ENCODE assay signal across 9 cellular contexts in the genomic region with DNA sequence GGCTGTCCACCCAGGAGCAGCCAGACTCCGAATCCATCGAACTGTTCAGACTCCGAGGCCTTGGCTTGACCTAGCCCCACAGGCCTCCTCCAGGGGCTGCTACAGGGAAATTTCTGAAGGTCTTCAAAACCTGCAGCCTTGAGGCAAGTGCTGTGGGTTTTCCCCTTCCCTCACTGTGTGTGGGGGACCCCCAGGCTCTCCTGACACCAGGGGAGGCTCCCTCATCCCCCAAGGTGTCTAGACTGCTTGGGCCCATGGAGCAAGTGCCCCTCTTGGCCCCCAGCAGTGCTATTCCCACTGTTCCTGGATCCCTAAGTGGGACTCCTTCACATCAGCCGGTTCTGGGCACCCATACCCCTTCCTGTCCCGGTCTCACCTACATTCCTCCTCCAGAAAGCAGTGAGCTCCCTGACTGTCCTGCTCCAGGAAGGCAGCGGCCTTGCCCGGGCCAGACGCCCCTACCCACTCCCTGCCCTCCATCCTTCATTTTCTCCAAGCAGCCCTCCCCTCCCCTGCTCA. TPM values are rescaled to one million over a fixed set of nuclear protein-coding genes. Genes with fewer than 3 reads are reported as not detected.
DNase-seq lines count a peak whose midpoint lies in the region; ATAC-seq, FAIRE-seq and TF ChIP-seq lines count a peak whose summit lies in the region.
"Had no signal": no experiment of that assay in that cellular context is flagged by ENCODE, and none has a peak within 500 bp of the region (broad histone marks: within the 10 kb centered on the region; RNA-seq: fewer than 3 reads in every experiment).

No MANE protein-coding gene starts in this region.

- DNase-seq in activated CD4-positive, alpha-beta T cell treated with anti-CD3 and anti-CD28 coated beads, Interleukin-2, amount 10 ng/mL, durations not matched to agents 7 days and 5 days, result no peak
- no peak for DNase-seq in activated CD4-positive, alpha-beta T cell treated with anti-CD3 and anti-CD28 coated beads for 1 hour
- DNase-seq in K562 (ENCODE audit: extremely low read depth in 1 of 4, low spot score in 3 of 4), result peak in 1 of 4 experiments; percentile 27
- no peak for DNase-seq in lung (ENCODE audit: low spot score)
- DNase-seq in tibial artery, result no peak
- DNase-seq in OCI-M1 (lab: John Stamatoyannopoulos, UW), result no peak

- intact Hi-C loops in K562 (cut with micrococcal nuclease) (no loop called here), tibial artery (cut with DNase I; ENCODE audit: low total_unique reads) (no loop called here)

- H3K9ac ChIP-seq in K562 (ENCODE audit: insufficient read depth in 1 of 2, low read depth in 2 of 2, low read length in 2 of 2), result peak overlapping the region; percentile 63 to 92

- peaks cover 8% of the 10 kb centered on the region for H3K4me1 Mint-ChIP-seq in activated CD4-positive, alpha-beta T cell treated with anti-CD3 and anti-CD28 coated beads, Interleukin-2, amount 10 ng/mL, durations not matched to agents 7 days and 5 days

- no peaks in the 10 kb centered on the region for H3K27me3 ChIP-seq in K562 (ENCODE audit: control insufficient read depth in 2 of 2, insufficient read depth in 2 of 2, low read length in 2 of 2)
- H3K27me3 ChIP-seq in lung (ENCODE audit: control insufficient read depth, insufficient read depth), result no peaks in the 10 kb centered on the region
- H3K27me3 ChIP-seq in tibial artery, result no peaks in the 10 kb centered on the region

- peaks cover 20% of the 10 kb centered on the region for H3K27me3 Mint-ChIP-seq in activated CD4-positive, alpha-beta T cell treated with anti-CD3 and anti-CD28 coated beads, Interleukin-2, amount 10 ng/mL, durations not matched to agents 7 days and 5 days

- POLR2A ChIA-PET in activated CD4-positive, alpha-beta T cell treated with anti-CD3 and anti-CD28 coated beads, Interleukin-2, amount 10 ng/mL, durations not matched to agents 7 days and 5 days (lab: Charles Lee), result no interaction called here
- POLR2A ChIA-PET in K562 (lab: Yijun Ruan, JAX), result interaction anchor here (1.0 to 2.2 kb wide), 8 partner anchors 12 to 152 kb away, joined by 3 to 6 read pairs (median 4); a partner anchor contains a TSS

- no peak for TF ChIP-seq CTCF in K562 (IDR thresholded peaks at IDR 0.05 in 2 of 3, conservative IDR thresholded peaks at IDR 0.05 in 1 of 3; ENCODE audit: insufficient read depth in 2 of 3, low read depth in 1 of 3, low read length in 3 of 3)
- TF ChIP-seq CTCF in lung (IDR thresholded peaks at IDR 0.05; ENCODE audit: control extremely low read depth, extremely low read depth), result no peak
- TF ChIP-seq CTCF in tibial artery (IDR thresholded peaks at IDR 0.05), result no peak

- H4K20me1 ChIP-seq in K562 (replicated peaks; ENCODE audit: control insufficient read depth, insufficient read depth, low read length), result no peaks in the 10 kb centered on the region

- TSS peak; percentile 39 for BruUV-seq in K562 (replicated peaks; lab: Mats Ljungman, UMichigan)

- H3K36me3 Mint-ChIP-seq in activated CD4-positive, alpha-beta T cell treated with anti-CD3 and anti-CD28 coated beads, Interleukin-2, amount 10 ng/mL, durations not matched to agents 7 days and 5 days (ENCODE audit: low read depth), result no peaks in the 10 kb centered on the region

- H3K36me3 ChIP-seq in K562 (ENCODE audit: control insufficient read depth, insufficient read depth, low read length), result no peaks in the 10 kb centered on the region
- H3K36me3 ChIP-seq in lung (ENCODE audit: control insufficient read depth in 2 of 2, insufficient read depth in 2 of 2, low read length in 2 of 2), result peaks cover 0 to 5% of the 10 kb centered on the region in 2 donors
- H3K36me3 ChIP-seq in tibial artery, result peaks cover 0 to 8% (median 3%) of the 10 kb centered on the region in 3 donors

- H2AFZ ChIP-seq in K562 (ENCODE audit: low read depth, low read length), result peak overlapping the region; percentile 88

- no peaks in the 10 kb centered on the region for H3K9me3 Mint-ChIP-seq in activated CD4-positive, alpha-beta T cell treated with anti-CD3 and anti-CD28 coated beads, Interleukin-2, amount 10 ng/mL, durations not matched to agents 7 days and 5 days

- H3K4me3 Mint-ChIP-seq in activated CD4-positive, alpha-beta T cell treated with anti-CD3 and anti-CD28 coated beads, Interleukin-2, amount 10 ng/mL, durations not matched to agents 7 days and 5 days, result peak overlapping the region; percentile 75

- ATAC-seq in K562, result no peak
- ATAC-seq in lung (ENCODE audit: insufficient read depth, low FRiP score), result no peak
- no peak for ATAC-seq in HG03342 (IDR thresholded peaks at IDR 0.05; ENCODE audit: unreplicated experiment)
- no peak for ATAC-seq in HG03520 (IDR thresholded peaks at IDR 0.05; ENCODE audit: unreplicated experiment)

- no peaks in the 10 kb centered on the region for H3K9me3 ChIP-seq in K562 (replicated peaks; ENCODE audit: control insufficient read depth, insufficient read depth, low read depth, low read length)
- H3K9me3 ChIP-seq in lung (ENCODE audit: control insufficient read depth in 2 of 2, insufficient read depth in 1 of 2, low read length in 1 of 2), result no peaks in the 10 kb centered on the region
- H3K9me3 ChIP-seq in tibial artery, result no peaks in the 10 kb centered on the region

- in situ Hi-C loops in K562 (cut with MboI), result no loop called here

- FAIRE-seq in K562 (lab: Jason Lieb, UNC), result no peak
- FAIRE-seq: endometrium had no signal

- WGBS in K562 (ENCODE audit: insufficient coverage, low coverage, missing lambda C conversion rate), result 40% methylated on average over 8 of the region's 8 CpGs
- 28 to 33% methylated on average over 8 of the region's 8 CpGs for WGBS in lung, 2 donors

- H3K79me2 ChIP-seq in K562 (ENCODE audit: control insufficient read depth, insufficient read depth, low read length), result peaks cover 10% of the 10 kb centered on the region; the same call in 2 of the 3 replicates

- no peak for TF ChIP-seq EP300 in K562 (IDR thresholded peaks at IDR 0.05; ENCODE audit: low read length)

- peaks cover 51 to 54% of the 10 kb centered on the region in 2 experiments for H3K4me1 ChIP-seq in K562 (replicated peaks in 1 of 2; ENCODE audit: control insufficient read depth in 2 of 2, insufficient read depth in 2 of 2, low read length in 2 of 2)
- H3K4me1 ChIP-seq in lung (ENCODE audit: control insufficient read depth in 2 of 2, insufficient read depth in 2 of 2, low read length in 2 of 2), result peaks cover 0 to 8% of the 10 kb centered on the region in 2 donors
- H3K4me1 ChIP-seq in tibial artery, result peaks cover 0 to 30% (median 18%) of the 10 kb centered on the region in 4 donors

- H3K27ac ChIP-seq in K562 (ENCODE audit: extremely low read depth, low read depth, low read length) (peak overlapping the region; percentile 77), lung (ENCODE audit: low read depth in 1 of 2, low read length in 1 of 2) (peak overlapping the region in 1 of 2 donors; percentile 1), tibial artery (peak overlapping the region; percentile 76 to 88)

- no peaks in the 10 kb centered on the region for H3K9me1 ChIP-seq in K562 (ENCODE audit: control insufficient read depth, insufficient read depth, low read length)

- no peak for TF ChIP-seq POLR2A in K562 (conservative IDR thresholded peaks at IDR 0.05)

- H3K4me3 ChIP-seq in K562 (peak overlapping the region; percentile 51), lung (peak overlapping the region; percentile 43), tibial artery (peak overlapping the region; percentile 73 to 77)

- peak overlapping the region; percentile 36 for H3K27ac Mint-ChIP-seq in activated CD4-positive, alpha-beta T cell treated with anti-CD3 and anti-CD28 coated beads, Interleukin-2, amount 10 ng/mL, durations not matched to agents 7 days and 5 days

- no peak for TF ChIP-seq RAD21 in K562 (CRISPR knock-in tag; conservative IDR thresholded peaks at IDR 0.05 in 1 of 2, IDR thresholded peaks at IDR 0.05 in 1 of 2)

- peak overlapping the region; percentile 81 for H3K4me2 ChIP-seq in K562 (ENCODE audit: insufficient read depth, low read length)

- CTCF ChIA-PET in activated CD4-positive, alpha-beta T cell treated with anti-CD3 and anti-CD28 coated beads, Interleukin-2, amount 10 ng/mL, durations not matched to agents 7 days and 5 days (lab: Charles Lee), result interaction anchor here (0.6 to 2.0 kb wide), 6 partner anchors 10 to 116 kb away, joined by 3 to 5 read pairs (median 3); no protein-coding TSS in a partner anchor
- CTCF ChIA-PET in K562 (lab: Yijun Ruan, JAX; ENCODE audit: low intra/inter-chr PET ratio), result no interaction called here

RNA-seq across cellular contexts. Expression of a gene that starts 0.8 kb away (rescaled TPM):
- total RNA-seq in activated CD4-positive, alpha-beta T cell treated with anti-CD3 and anti-CD28 coated beads, Interleukin-2, amount 10 ng/mL, durations not matched to agents 7 days and 5 days, result under 1 TPM; 0.52 to 0.87 TPM
- total RNA-seq in K562 (2011; cell fraction: chromatin; rRNA removed; ENCODE audit: low replicate concordance), result 9.3 and 18.9 TPM in 2 replicates
- total RNA-seq in K562 (2011; cell fraction: nucleolus; rRNA removed), result 15.7 and 18.8 TPM in 2 replicates
- 13.9 and 16.4 TPM in 2 replicates for total RNA-seq in K562 (2011; cell fraction: nucleoplasm; rRNA removed)
- total RNA-seq in K562 (2014; rRNA removed), result 2.4 and 3.3 TPM in 2 replicates
- total RNA-seq in K562 (2014; rRNA removed; fragmentation: Illumina TruSeq; extraction: Trizol), result 2.0 and 2.4 TPM in 2 replicates
- 2.5 and 2.6 TPM in 2 replicates for total RNA-seq in K562 (2015; rRNA removed; fragmentation: Illumina TruSeq; extraction: Trizol)
- 4.0 and 4.4 TPM in 2 replicates for total RNA-seq in K562 (2021)
- 5.2 and 5.4 TPM in 2 replicates for polyA plus RNA-seq in K562 (2011; rRNA removed)
- 8.8 and 14.1 TPM in 2 replicates for polyA plus RNA-seq in K562 (2011; cell fraction: cytosol; rRNA removed)
- 5.8 and 7.4 TPM in 2 replicates for polyA plus RNA-seq in K562 (2011; cell fraction: nucleus; rRNA removed)
- polyA plus RNA-seq in K562 (2012), result 4.5 and 6.9 TPM in 2 replicates
- 2.9 and 3.3 TPM in 2 replicates for polyA plus RNA-seq in K562 (2014; fragmentation: Illumina TruSeq; extraction: Trizol)
- polyA plus RNA-seq in K562 (2014; fragmentation: Nextera tagmentation; extraction: Ambion mirVana), result 1 to 10 TPM; 1.1 to 1.2 TPM
- 2.7 and 3.0 TPM in 2 replicates for polyA plus RNA-seq in K562 (2014; rRNA removed)
- polyA minus RNA-seq in K562 (2011; rRNA and poly(A)+ RNA removed), result 5.5 and 8.5 TPM in 2 replicates
- polyA minus RNA-seq in K562 (2011; cell fraction: cytosol; rRNA and poly(A)+ RNA removed), result 7.4 and 8.5 TPM in 2 replicates
- 2.0 and 2.4 TPM in 2 replicates for polyA minus RNA-seq in K562 (2011; cell fraction: nucleus; rRNA and poly(A)+ RNA removed)
- 10 to 100 TPM in 1 of 2 donors, 1 to 10 TPM in 1; 7.6 to 12.1 TPM for total RNA-seq in lung
- 1 to 10 TPM; 4.2 to 5.6 TPM for polyA plus RNA-seq in lung

RNA-seq across cellular contexts. Expression of a gene that starts 15.4 kb away (rescaled TPM):
- total RNA-seq in activated CD4-positive, alpha-beta T cell treated with anti-CD3 and anti-CD28 coated beads, Interleukin-2, amount 10 ng/mL, durations not matched to agents 7 days and 5 days, result 1 to 10 TPM; 6.7 to 8.1 TPM
- 50.6 and 72.2 TPM in 2 replicates for total RNA-seq in K562 (2011; cell fraction: chromatin; rRNA removed; ENCODE audit: low replicate concordance)
- total RNA-seq in K562 (2011; cell fraction: nucleolus; rRNA removed), result 35.2 and 36.8 TPM in 2 replicates
- 48.3 and 56.9 TPM in 2 replicates for total RNA-seq in K562 (2011; cell fraction: nucleoplasm; rRNA removed)
- 46.4 and 51.4 TPM in 2 replicates for total RNA-seq in K562 (2014; rRNA removed)
- total RNA-seq in K562 (2014; rRNA removed; fragmentation: Illumina TruSeq; extraction: Trizol), result 47.1 and 55.0 TPM in 2 replicates
- 40.5 and 41.4 TPM in 2 replicates for total RNA-seq in K562 (2015; rRNA removed; fragmentation: Illumina TruSeq; extraction: Trizol)
- total RNA-seq in K562 (2021), result 30.9 and 31.7 TPM in 2 replicates
- polyA plus RNA-seq in K562 (2011; rRNA removed), result 45.0 and 48.8 TPM in 2 replicates
- polyA plus RNA-seq in K562 (2011; cell fraction: cytosol; rRNA removed), result 26.1 and 34.8 TPM in 2 replicates
- polyA plus RNA-seq in K562 (2011; cell fraction: nucleus; rRNA removed), result 23.2 and 23.3 TPM in 2 replicates
- 18.8 and 21.2 TPM in 2 replicates for polyA plus RNA-seq in K562 (2012)
- polyA plus RNA-seq in K562 (2014; fragmentation: Illumina TruSeq; extraction: Trizol), result 48.8 and 50.0 TPM in 2 replicates
- 10 to 100 TPM; 12.1 to 15.2 TPM for polyA plus RNA-seq in K562 (2014; fragmentation: Nextera tagmentation; extraction: Ambion mirVana)
- 52.3 and 53.8 TPM in 2 replicates for polyA plus RNA-seq in K562 (2014; rRNA removed)
- 37.1 and 45.0 TPM in 2 replicates for polyA minus RNA-seq in K562 (2011; rRNA and poly(A)+ RNA removed)
- 10.0 and 14.8 TPM in 2 replicates for polyA minus RNA-seq in K562 (2011; cell fraction: cytosol; rRNA and poly(A)+ RNA removed)
- 18.4 and 30.3 TPM in 2 replicates for polyA minus RNA-seq in K562 (2011; cell fraction: nucleus; rRNA and poly(A)+ RNA removed)
- 1 to 10 TPM in 1 of 2 donors, under 1 TPM in 1; 0.21 to 1.1 TPM for total RNA-seq in lung
- polyA plus RNA-seq in lung, result under 1 TPM; 0.26 to 0.31 TPM

RNA-seq across cellular contexts. Expression of a gene that starts 31.5 kb away (rescaled TPM):
- 1,000 to 10,000 TPM in 1 of 2 experiments, 100 to 1,000 TPM in 1; 800 to 1,022 TPM for total RNA-seq in activated CD4-positive, alpha-beta T cell treated with anti-CD3 and anti-CD28 coated beads, Interleukin-2, amount 10 ng/mL, durations not matched to agents 7 days and 5 days
- total RNA-seq in K562 (2011; cell fraction: chromatin; rRNA removed; ENCODE audit: low replicate concordance), result 79.1 and 202 TPM in 2 replicates
- 64.9 and 72.4 TPM in 2 replicates for total RNA-seq in K562 (2011; cell fraction: nucleolus; rRNA removed)
- 144 and 204 TPM in 2 replicates for total RNA-seq in K562 (2011; cell fraction: nucleoplasm; rRNA removed)
- total RNA-seq in K562 (2014; rRNA removed) (717 and 838 TPM in 2 replicates), K562 (2014; rRNA removed; fragmentation: Illumina TruSeq; extraction: Trizol) (432 and 614 TPM in 2 replicates), K562 (2015; rRNA removed; fragmentation: Illumina TruSeq; extraction: Trizol) (534 and 557 TPM in 2 replicates), K562 (2021) (595 and 622 TPM in 2 replicates), lung (100 to 1,000 TPM in 1 of 2 donors, 10 to 100 TPM in 1; 38.8 to 118 TPM)
- polyA plus RNA-seq in K562 (2011; rRNA removed) (269 and 330 TPM in 2 replicates), K562 (2014; fragmentation: Illumina TruSeq; extraction: Trizol) (1,051 and 1,453 TPM in 2 replicates), K562 (2014; fragmentation: Nextera tagmentation; extraction: Ambion mirVana) (1,000 to 10,000 TPM; 2,090 to 2,153 TPM), K562 (2014; rRNA removed) (481 and 592 TPM in 2 replicates), lung (10 to 100 TPM; 18.5 to 63.8 TPM)
- 40.0 and 111 TPM in 2 replicates for polyA plus RNA-seq in K562 (2011; cell fraction: cytosol; rRNA removed)
- polyA plus RNA-seq in K562 (2011; cell fraction: nucleus; rRNA removed), result 108 and 181 TPM in 2 replicates
- 743 and 1,035 TPM in 2 replicates for polyA plus RNA-seq in K562 (2012)
- 67.2 and 95.3 TPM in 2 replicates for polyA minus RNA-seq in K562 (2011; rRNA and poly(A)+ RNA removed)
- 80.8 and 100 TPM in 2 replicates for polyA minus RNA-seq in K562 (2011; cell fraction: cytosol; rRNA and poly(A)+ RNA removed)
- polyA minus RNA-seq in K562 (2011; cell fraction: nucleus; rRNA and poly(A)+ RNA removed), result 35.7 and 84.1 TPM in 2 replicates

RNA-seq across cellular contexts. Expression of a gene that starts 54.9 kb away (rescaled TPM):
- total RNA-seq in activated CD4-positive, alpha-beta T cell treated with anti-CD3 and anti-CD28 coated beads, Interleukin-2, amount 10 ng/mL, durations not matched to agents 7 days and 5 days, result 10 to 100 TPM; 38.9 to 42.1 TPM
- total RNA-seq in K562 (2011; cell fraction: chromatin; rRNA removed; ENCODE audit: low replicate concordance), result 93.2 and 162 TPM in 2 replicates
- 112 and 114 TPM in 2 replicates for total RNA-seq in K562 (2011; cell fraction: nucleolus; rRNA removed)
- 110 and 117 TPM in 2 replicates for total RNA-seq in K562 (2011; cell fraction: nucleoplasm; rRNA removed)
- total RNA-seq in K562 (2014; rRNA removed), result 43.5 and 54.9 TPM in 2 replicates
- 39.2 and 41.4 TPM in 2 replicates for total RNA-seq in K562 (2014; rRNA removed; fragmentation: Illumina TruSeq; extraction: Trizol)
- 45.2 and 45.8 TPM in 2 replicates for total RNA-seq in K562 (2015; rRNA removed; fragmentation: Illumina TruSeq; extraction: Trizol)
- 54.3 and 58.5 TPM in 2 replicates for total RNA-seq in K562 (2021)
- 53.7 and 79.7 TPM in 2 replicates for polyA plus RNA-seq in K562 (2011; rRNA removed)
- polyA plus RNA-seq in K562 (2011; cell fraction: cytosol; rRNA removed), result 75.5 and 87.3 TPM in 2 replicates
- 196 and 214 TPM in 2 replicates for polyA plus RNA-seq in K562 (2011; cell fraction: nucleus; rRNA removed)
- polyA plus RNA-seq in K562 (2012), result 57.4 and 71.0 TPM in 2 replicates
- 71.0 and 84.8 TPM in 2 replicates for polyA plus RNA-seq in K562 (2014; fragmentation: Illumina TruSeq; extraction: Trizol)
- polyA plus RNA-seq in K562 (2014; fragmentation: Nextera tagmentation; extraction: Ambion mirVana), result 10 to 100 TPM; 81.2 to 98.5 TPM
- polyA plus RNA-seq in K562 (2014; rRNA removed), result 45.1 and 60.0 TPM in 2 replicates
- polyA minus RNA-seq in K562 (2011; rRNA and poly(A)+ RNA removed), result 35.2 and 44.3 TPM in 2 replicates
- polyA minus RNA-seq in K562 (2011; cell fraction: cytosol; rRNA and poly(A)+ RNA removed), result 23.6 and 25.6 TPM in 2 replicates
- 31.9 and 51.9 TPM in 2 replicates for polyA minus RNA-seq in K562 (2011; cell fraction: nucleus; rRNA and poly(A)+ RNA removed)
- total RNA-seq in lung, result 10 to 100 TPM; 35.9 to 43.6 TPM
- polyA plus RNA-seq in lung, result 10 to 100 TPM; 35.4 to 40.9 TPM
